ENCODE assay signal across 29 cellular contexts in genomic region chr2:177716484-177716883, GRCh38.
"Had no signal": no experiment of that assay in that cellular context is flagged by ENCODE, and none has a peak within 500 bp of the region (broad histone marks: within the 10 kb centered on the region; RNA-seq: fewer than 3 reads in every experiment).

No MANE protein-coding gene starts in this region.

- FAIRE-seq: small intestine, urothelium cell line had no signal

- H3K27ac ChIP-seq: neural progenitor cell, ovary, parathyroid adenoma, psoas muscle, right lobe of liver, sigmoid colon, stomach, thoracic aorta, thyroid gland, upper lobe of left lung, vagina had no signal

- H3K27me3 Mint-ChIP-seq: progenitor cell of endocrine pancreas; stimulated activated naive B cell treated with anti-CD40 and anti-IgM and Interleukin-4, amounts not matched to agents 10 μg/mL and 1 μg/mL and 100 μg/mL, for 72 hours had no signal

- H3K36me3 ChIP-seq: neural progenitor cell, ovary, right lobe of liver, sigmoid colon, stomach, thoracic aorta, thyroid gland, tibial nerve, upper lobe of left lung, vagina had no signal

- H3K4me3 Mint-ChIP-seq: naive thymus-derived CD8-positive, alpha-beta T cell; natural killer cell treated with Interleukin-12 subunit alpha and Interleukin-12 subunit beta and Interleukin-15 and Interleukin-18, amount 100 ng/mL, for 72 hours; neural progenitor cell; stimulated activated effector memory CD8-positive, alpha-beta T cell treated with anti-CD3 and anti-CD28 coated beads, Interleukin-12 subunit alpha, Interleukin-12 subunit beta, amount 100 ng/mL, for 72 hours; stimulated activated naive B cell treated with anti-CD40 and anti-IgM and Interleukin-4, amounts not matched to agents 10 μg/mL and 1 μg/mL and 100 μg/mL, for 72 hours; stimulated activated naive CD8-positive, alpha-beta T cell treated with anti-CD3 and anti-CD28 coated beads, Interleukin-15, Interleukin-2, amounts not matched to agents 100 ng/mL and 50 ng/mL, for 24 hours had no signal

- H3K27ac Mint-ChIP-seq: natural killer cell treated with Interleukin-12 subunit alpha and Interleukin-12 subunit beta and Interleukin-15 and Interleukin-18, amount 100 ng/mL, for 72 hours; neural progenitor cell; progenitor cell of endocrine pancreas; stimulated activated effector memory CD8-positive, alpha-beta T cell treated with anti-CD3 and anti-CD28 coated beads, Interleukin-12 subunit alpha, Interleukin-12 subunit beta, amount 100 ng/mL, for 72 hours; stimulated activated naive B cell treated with anti-CD40 and anti-IgM and Interleukin-4, amounts not matched to agents 10 μg/mL and 1 μg/mL and 100 μg/mL, for 72 hours; stimulated activated naive CD8-positive, alpha-beta T cell treated with anti-CD3 and anti-CD28 coated beads, Interleukin-15, Interleukin-2, amounts not matched to agents 100 ng/mL and 50 ng/mL, for 24 hours had no signal

- H3K27me3 ChIP-seq: ovary, right lobe of liver, sigmoid colon, stomach, thyroid gland, tibial nerve, upper lobe of left lung, vagina had no signal

- H3K4me1 ChIP-seq: neural progenitor cell, parathyroid adenoma, psoas muscle, right lobe of liver, stomach, thyroid gland, upper lobe of left lung, vagina had no signal

- H3K9ac ChIP-seq: neural progenitor cell, parathyroid adenoma had no signal

- H3K4me2 ChIP-seq: neural progenitor cell had no signal

- H2AFZ ChIP-seq: neural progenitor cell, parathyroid adenoma had no signal

- H3K4me3 ChIP-seq: neural progenitor cell, ovary, psoas muscle, right lobe of liver, sigmoid colon, stomach, thoracic aorta, thyroid gland, tibial nerve, upper lobe of left lung, vagina had no signal

- H3K79me2 ChIP-seq: parathyroid adenoma had no signal

- H3K36me3 Mint-ChIP-seq: naive thymus-derived CD8-positive, alpha-beta T cell; natural killer cell treated with Interleukin-12 subunit alpha and Interleukin-12 subunit beta and Interleukin-15 and Interleukin-18, amount 100 ng/mL, for 72 hours; neural progenitor cell; stimulated activated effector memory CD8-positive, alpha-beta T cell treated with anti-CD3 and anti-CD28 coated beads, Interleukin-12 subunit alpha, Interleukin-12 subunit beta, amount 100 ng/mL, for 72 hours; stimulated activated naive B cell treated with anti-CD40 and anti-IgM and Interleukin-4, amounts not matched to agents 10 μg/mL and 1 μg/mL and 100 μg/mL, for 72 hours had no signal

- ATAC-seq: naive thymus-derived CD8-positive, alpha-beta T cell; natural killer cell treated with Interleukin-12 subunit alpha and Interleukin-12 subunit beta and Interleukin-15 and Interleukin-18, amount 100 ng/mL, for 72 hours; psoas muscle; right cardiac atrium; right lobe of liver; stimulated activated effector memory CD8-positive, alpha-beta T cell treated with anti-CD3 and anti-CD28 coated beads, Interleukin-12 subunit alpha, Interleukin-12 subunit beta, amount 100 ng/mL, for 72 hours; stimulated activated naive B cell treated with anti-CD40 and anti-IgM and Interleukin-4, amounts not matched to agents 10 μg/mL and 1 μg/mL and 100 μg/mL, for 72 hours had no signal

- H3K9me3 Mint-ChIP-seq: naive thymus-derived CD8-positive, alpha-beta T cell; natural killer cell treated with Interleukin-12 subunit alpha and Interleukin-12 subunit beta and Interleukin-15 and Interleukin-18, amount 100 ng/mL, for 72 hours; neural progenitor cell; stimulated activated effector memory CD8-positive, alpha-beta T cell treated with anti-CD3 and anti-CD28 coated beads, Interleukin-12 subunit alpha, Interleukin-12 subunit beta, amount 100 ng/mL, for 72 hours; stimulated activated naive B cell treated with anti-CD40 and anti-IgM and Interleukin-4, amounts not matched to agents 10 μg/mL and 1 μg/mL and 100 μg/mL, for 72 hours; stimulated activated naive CD8-positive, alpha-beta T cell treated with anti-CD3 and anti-CD28 coated beads, Interleukin-15, Interleukin-2, amounts not matched to agents 100 ng/mL and 50 ng/mL, for 24 hours had no signal

- H3K4me1 Mint-ChIP-seq: naive thymus-derived CD8-positive, alpha-beta T cell; stimulated activated effector memory CD8-positive, alpha-beta T cell treated with anti-CD3 and anti-CD28 coated beads, Interleukin-12 subunit alpha, Interleukin-12 subunit beta, amount 100 ng/mL, for 72 hours; stimulated activated naive B cell treated with anti-CD40 and anti-IgM and Interleukin-4, amounts not matched to agents 10 μg/mL and 1 μg/mL and 100 μg/mL, for 72 hours had no signal

- H3K9me3 ChIP-seq: ovary, psoas muscle, right lobe of liver, sigmoid colon, stomach, thoracic aorta, thyroid gland, tibial nerve, upper lobe of left lung, vagina had no signal

- DNase-seq: naive thymus-derived CD8-positive, alpha-beta T cell; occipital lobe; ovary; posterior cingulate gyrus; psoas muscle; right cardiac atrium; right lobe of liver; sigmoid colon; small intestine; stimulated activated CD4-positive, alpha-beta T cell treated with anti-CD3 and anti-CD28 coated beads, Interleukin-15, amount 100 ng/mL, for 24 hours; stimulated activated CD4-positive, alpha-beta T cell treated with anti-CD3 and anti-CD28 coated beads, Interleukin-2, amount 100 ng/mL, for 24 hours; stimulated activated CD4-positive, alpha-beta T cell treated with anti-CD3 and anti-CD28 coated beads, Interleukin-2, amount 100 ng/mL, for 48 hours; stimulated activated CD4-positive, alpha-beta T cell treated with anti-CD3 and anti-CD28 coated beads, Interleukin-4, amount 100 ng/mL, for 24 hours; stimulated activated naive B cell treated with anti-CD40 and anti-IgM and Interleukin-4, amounts not matched to agents 10 μg/mL and 1 μg/mL and 100 μg/mL, for 72 hours; stimulated activated naive CD4-positive, alpha-beta T cell treated with Interleukin-2 at 50 U/mL for 16 hours; stomach; thyroid gland; trophoblast cell; upper lobe of left lung had no signal
